In the genomic region with DNA sequence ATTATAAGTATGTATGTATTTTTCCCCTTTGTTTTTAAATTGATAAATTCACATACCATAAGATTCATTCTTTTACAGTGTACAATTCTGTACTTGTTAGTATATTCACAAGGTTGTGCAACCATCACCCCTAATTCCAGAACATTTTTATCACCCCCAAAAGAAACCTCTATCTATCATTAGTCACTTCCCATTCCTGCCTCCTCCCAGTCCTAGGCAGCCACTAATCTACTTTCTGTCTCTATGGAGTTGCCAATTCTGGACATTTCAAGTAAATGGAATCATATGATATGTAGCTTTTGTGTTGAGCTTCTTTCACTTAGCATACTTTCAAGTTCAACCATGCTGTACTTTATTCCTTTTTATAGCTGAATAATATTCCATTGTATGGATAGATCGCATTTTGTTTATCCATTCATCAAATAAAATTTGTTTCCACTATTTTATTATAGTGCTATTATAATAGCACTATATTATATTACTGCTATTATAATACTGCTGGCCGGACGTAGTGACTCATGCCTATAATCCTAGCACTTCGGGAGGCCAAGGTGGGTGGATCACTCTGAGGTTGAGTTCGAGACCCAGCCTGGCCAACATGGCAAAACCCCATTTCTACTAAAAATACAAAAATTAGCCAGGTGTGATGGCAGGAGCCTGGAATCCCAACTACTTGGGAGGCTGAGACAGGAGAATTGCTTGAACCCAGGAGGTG, we compare ENCODE assay signal across 25 cellular contexts. TPM values are rescaled to one million over a fixed set of nuclear protein-coding genes. Genes with fewer than 3 reads are reported as not detected.
DNase-seq lines count a peak whose midpoint lies in the region; ATAC-seq and TF ChIP-seq lines count a peak whose summit lies in the region.
"Had no signal": no experiment of that assay in that cellular context is flagged by ENCODE, and none has a peak within 500 bp of the region (broad histone marks: within the 10 kb centered on the region; RNA-seq: fewer than 3 reads in every experiment).

No MANE protein-coding gene starts in this region.

- BruUV-seq in mammary epithelial cell (replicated peaks; lab: Mats Ljungman, UMichigan) = no TSS peak

- WGBS in mammary epithelial cell (ENCODE audit: low coverage, missing lambda C conversion rate) = 100% methylated on average over 5 of the region's 5 CpGs
- WGBS in trophoblast cell (ENCODE audit: extremely low coverage, insufficient coverage, insufficient read length) = no CpG with 5 or more reads among the region's 5 CpGs

- H3K4me1 Mint-ChIP-seq in activated CD4-positive, alpha-beta T cell treated with anti-CD3 and anti-CD28 coated beads for 36 hours = peaks cover 46% of the 10 kb centered on the region

- no peaks in the 10 kb centered on the region for H3K27me3 ChIP-seq in mammary epithelial cell (ENCODE audit: insufficient read depth, low read length)
- no peaks in the 10 kb centered on the region for H3K27me3 ChIP-seq in trophoblast cell (ENCODE audit: insufficient read depth, low read length)
- H3K27me3 ChIP-seq: ascending aorta, neutrophil, stomach, tibial nerve had no signal

- H3K9me3 ChIP-seq in mammary epithelial cell (replicated peaks; ENCODE audit: insufficient read depth, low read length) = no peaks in the 10 kb centered on the region
- H3K9me3 ChIP-seq in trophoblast cell (ENCODE audit: insufficient read depth, low read depth, low read length) = no peaks in the 10 kb centered on the region
- H3K9me3 ChIP-seq: ascending aorta, neutrophil, stomach, tibial nerve had no signal

- no peak overlapping the region for H3K4me3 Mint-ChIP-seq in activated CD4-positive, alpha-beta T cell treated with anti-CD3 and anti-CD28 coated beads for 36 hours
- H3K4me3 Mint-ChIP-seq: activated CD8-positive, alpha-beta T cell treated with anti-CD3 and anti-CD28 coated beads for 36 hours; CD8-positive, alpha-beta memory T cell; WTC11 had no signal

- H3K4ac ChIP-seq in trophoblast cell (ENCODE audit: low read depth, low read length) = peak overlapping the region; percentile 75

- H3K27ac ChIP-seq in mammary epithelial cell (ENCODE audit: insufficient read depth, low read depth, low read length) = no peak overlapping the region
- H3K27ac ChIP-seq in trophoblast cell (ENCODE audit: low read depth, low read length) = no peak overlapping the region
- H3K27ac ChIP-seq: 22Rv1, ascending aorta, neutrophil, tibial nerve had no signal

- H3K9ac ChIP-seq in mammary epithelial cell (ENCODE audit: insufficient read depth, low read length) (no peak overlapping the region), trophoblast cell (ENCODE audit: low read length) (no peak overlapping the region)

- no peak for DNase-seq in activated CD4-positive, alpha-beta T cell treated with anti-CD3 and anti-CD28 coated beads for 36 hours
- DNase-seq in activated CD4-positive, alpha-beta T cell treated with anti-CD3 and anti-CD28 coated beads for 48 hours = no peak
- DNase-seq in HT1080 (ENCODE audit: low read depth) (peak; percentile 17), mammary epithelial cell (peak; percentile 19), trophoblast cell (no peak), cerebellar cortex (ENCODE audit: low spot score) (no peak), sciatic nerve (ENCODE audit: low spot score) (no peak)
- DNase-seq: activated CD8-positive, alpha-beta T cell treated with anti-CD3 and anti-CD28 coated beads for 36 hours; activated naive CD4-positive, alpha-beta T cell treated with anti-CD3 and anti-CD28 coated beads, Interleukin-2, amount 50 U/mL, for 16 hours; activated T-cell treated with anti-CD3 and anti-CD28 coated beads, Interleukin-2, amount 50 U/mL, for 1 hour; CD8-positive, alpha-beta memory T cell; effector CD4-positive, alpha-beta T cell; kidney; NCI-H524 treated with DMSO at 0.1 percent for 48 hours; stomach had no signal

- intact Hi-C loops in activated CD4-positive, alpha-beta T cell treated with anti-CD3 and anti-CD28 coated beads for 36 hours (cut with DNase I, micrococcal nuclease) = no loop called here
- intact Hi-C loops in mammary epithelial cell (cut with micrococcal nuclease) (no loop called here), sciatic nerve (cut with DNase I) (no loop called here)

- no peak overlapping the region for H3K14ac ChIP-seq in trophoblast cell (ENCODE audit: low read length)

- H2BK12ac ChIP-seq in trophoblast cell (ENCODE audit: low read length) = no peak overlapping the region

- no peak overlapping the region for H2BK5ac ChIP-seq in trophoblast cell (ENCODE audit: low read depth, low read length, poor library complexity)

- no peak for TF ChIP-seq CTCF in mammary epithelial cell (conservative IDR thresholded peaks at IDR 0.05 in 1 of 2, IDR thresholded peaks at IDR 0.05 in 1 of 2; ENCODE audit: extremely low read depth in 1 of 2, insufficient read depth in 1 of 2, low read depth in 1 of 2, low read length in 2 of 2)

- H3K27ac Mint-ChIP-seq in activated CD4-positive, alpha-beta T cell treated with anti-CD3 and anti-CD28 coated beads for 36 hours = peak overlapping the region; percentile 29
- H3K27ac Mint-ChIP-seq: activated CD8-positive, alpha-beta T cell treated with anti-CD3 and anti-CD28 coated beads for 36 hours; WTC11 had no signal

- no peak overlapping the region for H3K4me3 ChIP-seq in mammary epithelial cell (replicated peaks in 1 of 3; ENCODE audit: insufficient read depth in 1 of 3, low read depth in 2 of 3, low read length in 3 of 3)
- no peak overlapping the region for H3K4me3 ChIP-seq in trophoblast cell (ENCODE audit: low read depth, low read length)
- H3K4me3 ChIP-seq: ascending aorta, lung, stomach, tibial nerve had no signal

- H3K27me3 Mint-ChIP-seq in activated CD4-positive, alpha-beta T cell treated with anti-CD3 and anti-CD28 coated beads for 36 hours = no peaks in the 10 kb centered on the region
- H3K27me3 Mint-ChIP-seq: activated CD8-positive, alpha-beta T cell treated with anti-CD3 and anti-CD28 coated beads for 36 hours; CD8-positive, alpha-beta memory T cell had no signal

- H3K79me1 ChIP-seq in trophoblast cell (ENCODE audit: low read length) = no peaks in the 10 kb centered on the region

- no peak overlapping the region for H2BK120ac ChIP-seq in trophoblast cell (ENCODE audit: insufficient read depth, low read length, poor library complexity)

- H3K79me2 ChIP-seq in mammary epithelial cell (ENCODE audit: insufficient read depth, low read length) (peaks cover 97% of the 10 kb centered on the region), trophoblast cell (ENCODE audit: control insufficient read depth, insufficient read depth, low read length, poor library complexity) (peaks cover 13% of the 10 kb centered on the region)

- H3K4me1 ChIP-seq in mammary epithelial cell (ENCODE audit: insufficient read depth, low read length) (peaks cover 17% of the 10 kb centered on the region), trophoblast cell (ENCODE audit: control insufficient read depth in 1 of 2, insufficient read depth in 2 of 2, low read length in 2 of 2) (no peaks in the 10 kb centered on the region)

- dilution Hi-C loops in mammary epithelial cell (cut with HindIII; ENCODE audit: low sequenced_read_pairs) = no loop called here

- H2AFZ ChIP-seq in mammary epithelial cell (ENCODE audit: low read depth, low read length) = no peak overlapping the region
- no peak overlapping the region for H2AFZ ChIP-seq in trophoblast cell (ENCODE audit: insufficient read depth, low read length, poor library complexity)

- no peak overlapping the region for H4K91ac ChIP-seq in trophoblast cell (ENCODE audit: low read depth, low read length)

- peaks cover 5% of the 10 kb centered on the region for H4K20me1 ChIP-seq in mammary epithelial cell (ENCODE audit: insufficient read depth, low read length)

- POLR2A ChIA-PET in activated CD4-positive, alpha-beta T cell treated with anti-CD3 and anti-CD28 coated beads for 36 hours (lab: Charles Lee) = no interaction called here

- no peak overlapping the region for H2AK5ac ChIP-seq in trophoblast cell (ENCODE audit: low read length)

- H3K23ac ChIP-seq in trophoblast cell (ENCODE audit: low read length) = no peak overlapping the region

- H3K4me2 ChIP-seq in mammary epithelial cell (ENCODE audit: insufficient read depth, low read depth, low read length) (peak overlapping the region; percentile 52), trophoblast cell (ENCODE audit: low read length) (no peak overlapping the region)

- H3K36me3 ChIP-seq in mammary epithelial cell (ENCODE audit: insufficient read depth, low read length) (peaks cover 19% of the 10 kb centered on the region), trophoblast cell (ENCODE audit: control insufficient read depth in 1 of 2, insufficient read depth in 2 of 2, low read length in 2 of 2) (peaks cover 8 to 16% of the 10 kb centered on the region in 2 experiments)

- peaks cover 36% of the 10 kb centered on the region for H3K36me3 Mint-ChIP-seq in activated CD4-positive, alpha-beta T cell treated with anti-CD3 and anti-CD28 coated beads for 36 hours (ENCODE audit: low read depth)

- H3K9me3 Mint-ChIP-seq in activated CD4-positive, alpha-beta T cell treated with anti-CD3 and anti-CD28 coated beads for 36 hours (ENCODE audit: low read depth) = no peaks in the 10 kb centered on the region
- H3K9me3 Mint-ChIP-seq: activated CD8-positive, alpha-beta T cell treated with anti-CD3 and anti-CD28 coated beads for 36 hours; CD8-positive, alpha-beta memory T cell; WTC11 had no signal

- no peak for ATAC-seq in activated CD4-positive, alpha-beta T cell treated with anti-CD3 and anti-CD28 coated beads for 36 hours
- ATAC-seq in HG02763 (IDR thresholded peaks at IDR 0.05; ENCODE audit: unreplicated experiment) = no peak
- no peak for ATAC-seq in sciatic nerve
- ATAC-seq: activated CD8-positive, alpha-beta T cell treated with anti-CD3 and anti-CD28 coated beads for 36 hours; WTC11 had no signal

- H4K8ac ChIP-seq in trophoblast cell (ENCODE audit: low read depth, low read length) = no peak overlapping the region

- no peak overlapping the region for H3K18ac ChIP-seq in trophoblast cell (ENCODE audit: low read length)

- H4K12ac ChIP-seq in trophoblast cell (ENCODE audit: low read depth, low read length) = no peak overlapping the region

- CTCF ChIA-PET in activated CD4-positive, alpha-beta T cell treated with anti-CD3 and anti-CD28 coated beads for 36 hours (lab: Charles Lee) = no interaction called here
- CTCF ChIA-PET in mammary epithelial cell (lab: Charles Lee; ENCODE audit: low non-redundant PET) = no interaction called here

- in situ Hi-C loops in mammary epithelial cell (cut with MboI; ENCODE audit: low sequenced_read_pairs in 2 of 2) = loop anchor here (10.0 to 25.0 kb wide), 2 partner anchors 63 to 185 kb away; partner anchors contain the start of gene ASTL (in 1 of the 2)

RNA-seq across cellular contexts. Expression of gene STARD7, which starts 10.9 kb away (rescaled TPM):
- total RNA-seq in activated CD4-positive, alpha-beta T cell treated with anti-CD3 and anti-CD28 coated beads for 36 hours = 100 to 1,000 TPM; 151 to 173 TPM
- 131 and 153 TPM in 2 replicates for total RNA-seq in HT1080 (2014; rRNA removed; shearing (Covaris generic))
- polyA plus RNA-seq in HT1080 (2015; cell fraction: cytosol; rRNA removed) = 58.1 and 63.3 TPM in 2 replicates
- polyA plus RNA-seq in HT1080 (2015; cell fraction: nucleus; rRNA removed) = 33.7 and 37.0 TPM in 2 replicates
- 100 to 1,000 TPM in 1 of 2 donors, 10 to 100 TPM in 1; 96.7 to 241 TPM for total RNA-seq in mammary epithelial cell
- polyA plus RNA-seq in mammary epithelial cell = 65.8 TPM
- 90.8 TPM for polyA minus RNA-seq in mammary epithelial cell
- 70.0 and 72.7 TPM in 2 replicates for polyA plus RNA-seq in trophoblast cell (2013)
- 72.5 TPM for total RNA-seq in sciatic nerve

RNA-seq across cellular contexts. Expression of gene DUSP2, which starts 52.5 kb away (rescaled TPM):
- 100 to 1,000 TPM; 248 to 407 TPM for total RNA-seq in activated CD4-positive, alpha-beta T cell treated with anti-CD3 and anti-CD28 coated beads for 36 hours
- total RNA-seq in HT1080 (2014; rRNA removed; shearing (Covaris generic)) = 1.0 and 2.8 TPM in 2 replicates
- 0.99 and 2.1 TPM in 2 replicates for polyA plus RNA-seq in HT1080 (2015; cell fraction: cytosol; rRNA removed)
- polyA plus RNA-seq in HT1080 (2015; cell fraction: nucleus; rRNA removed) = 0.91 and 1.4 TPM in 2 replicates
- total RNA-seq in mammary epithelial cell (10 to 100 TPM in 1 of 2 donors, 1 to 10 TPM in 1; 2.0 to 22.0 TPM), sciatic nerve (7.3 TPM)
- polyA plus RNA-seq in mammary epithelial cell = 3.1 TPM
- polyA minus RNA-seq in mammary epithelial cell = 11.6 TPM
- 4.0 and 4.5 TPM in 2 replicates for polyA plus RNA-seq in trophoblast cell (2013)

RNA-seq across cellular contexts. Expression of gene ASTL, which starts 59.4 kb away (rescaled TPM):
- 1 to 10 TPM; 2.5 to 2.8 TPM for total RNA-seq in activated CD4-positive, alpha-beta T cell treated with anti-CD3 and anti-CD28 coated beads for 36 hours
- not detected in 2 replicates for total RNA-seq in HT1080 (2014; rRNA removed; shearing (Covaris generic))
- polyA plus RNA-seq in HT1080 (2015; cell fraction: cytosol; rRNA removed) = not detected in 2 replicates
- polyA plus RNA-seq in HT1080 (2015; cell fraction: nucleus; rRNA removed) = not detected in 2 replicates
- total RNA-seq in mammary epithelial cell (under 1 TPM in 1 of 2 donors, not detected in 1; 0.33 TPM), sciatic nerve (0.31 TPM)
- not detected for polyA plus RNA-seq in mammary epithelial cell
- polyA minus RNA-seq in mammary epithelial cell = not detected
- 0.07 TPM in 1 of 2 replicates, not detected in the other for polyA plus RNA-seq in trophoblast cell (2013)
- total RNA-seq: ascending aorta, chondrocyte, kidney, lung, myocyte, RPMI7951, stomach had no signal

Comparison
In these comparisons a context has a peak if more than half of its experiments do, and no peak if none do; other contexts are left out.
1. DNase-seq: peak in HT1080 (single experiment) and mammary epithelial cell (single experiment); none in activated CD4-positive, alpha-beta T cell treated with anti-CD3 and anti-CD28 coated beads for 36 hours (single experiment), activated CD4-positive, alpha-beta T cell treated with anti-CD3 and anti-CD28 coated beads for 48 hours (single experiment), trophoblast cell (0 of 2), cerebellar cortex (single experiment) and sciatic nerve (single experiment).
2. RNA of gene DUSP2, which starts 52.5 kb away (total RNA-seq): 248 to 407 TPM in activated CD4-positive, alpha-beta T cell treated with anti-CD3 and anti-CD28 coated beads for 36 hours; 2.0 to 22.0 TPM in mammary epithelial cell, 7.3 TPM in sciatic nerve (single experiment) and 1.0 to 2.8 TPM in HT1080; every median in the first group is over 10 times any median in the second.